Comparison of ENCODE assay signal across 10 cellular contexts in the genomic region with DNA sequence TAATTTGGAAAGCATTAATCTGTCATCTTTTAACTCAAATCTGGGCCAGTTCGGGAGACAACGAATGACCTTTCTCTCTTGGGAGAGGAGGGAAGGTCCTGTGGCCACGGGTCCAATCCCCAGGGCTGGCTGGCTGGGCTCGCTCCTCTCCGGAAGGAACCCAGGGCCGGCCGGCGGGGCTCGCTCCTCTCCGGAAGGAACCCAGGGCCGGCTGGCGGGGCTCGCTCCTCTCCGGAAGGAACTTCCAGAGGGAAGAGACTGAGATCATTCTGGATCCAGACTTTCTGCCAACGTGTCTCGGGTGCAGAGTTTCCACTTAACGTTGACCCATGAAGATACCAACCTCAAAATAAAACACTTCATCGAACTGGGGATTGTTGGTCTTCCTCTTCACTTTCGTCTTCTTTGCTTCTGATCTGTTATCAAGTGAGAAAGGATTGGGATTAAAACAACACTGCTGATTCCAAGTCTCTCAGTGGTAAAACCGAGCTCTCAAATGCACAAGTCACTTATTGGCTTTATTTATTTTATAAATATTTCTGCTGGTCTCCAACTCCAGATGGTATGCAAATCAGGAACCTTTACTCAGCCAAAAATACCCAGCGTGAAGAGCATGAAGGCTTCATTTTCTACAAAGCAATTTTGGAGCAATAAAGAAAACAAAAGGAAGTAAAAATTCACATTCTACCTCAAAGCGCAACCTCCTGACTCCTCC. TPM values are rescaled to one million over a fixed set of nuclear protein-coding genes. Genes with fewer than 3 reads are reported as not detected.
DNase-seq lines count a peak whose midpoint lies in the region; ATAC-seq and TF ChIP-seq lines count a peak whose summit lies in the region.
"Had no signal": no experiment of that assay in that cellular context is flagged by ENCODE, and none has a peak within 500 bp of the region (broad histone marks: within the 10 kb centered on the region; RNA-seq: fewer than 3 reads in every experiment).

No MANE protein-coding gene starts in this region.

- H3K27ac ChIP-seq in BLaER1 treated with 17β-estradiol and CSF1 and Interleukin-3, amounts not matched to agents 10 nM and 100 nM, result peak overlapping the region in 3 of 11 experiments; percentile 2 to 63 (median 58); a peak in 4 of 22 replicates
- H3K27ac ChIP-seq in SU-DHL-6 (ENCODE audit: low read depth, low read length) (peak overlapping the region; percentile 94), hepatocyte (no peak overlapping the region), endodermal cell (ENCODE audit: low read depth, low read length) (no peak overlapping the region)
- H3K27ac ChIP-seq: parathyroid adenoma had no signal

- H3K9me3 Mint-ChIP-seq in osteocyte (ENCODE audit: unreplicated experiment) (no peaks in the 10 kb centered on the region), endodermal cell (peaks cover 5% of the 10 kb centered on the region)
- H3K9me3 Mint-ChIP-seq in activated T-helper 17 cell treated with anti-CD3 and anti-CD28 coated beads, Interleukin-2, amount 50 U/mL, for 72 hours, result no peaks in the 10 kb centered on the region
- H3K9me3 Mint-ChIP-seq: dendritic cell treated with granulocyte-macrophage colony-stimulating factor and Interleukin-4, amounts not matched to agents 40 ng/mL and 50 ng/mL, for 4 days had no signal

- peak overlapping the region; percentile 46 for H3K4me3 Mint-ChIP-seq in osteocyte (ENCODE audit: unreplicated experiment)
- H3K4me3 Mint-ChIP-seq in endodermal cell, result no peak overlapping the region
- H3K4me3 Mint-ChIP-seq in activated T-helper 17 cell treated with anti-CD3 and anti-CD28 coated beads, Interleukin-2, amount 50 U/mL, for 72 hours, result no peak overlapping the region
- H3K4me3 Mint-ChIP-seq: dendritic cell treated with granulocyte-macrophage colony-stimulating factor and Interleukin-4, amounts not matched to agents 40 ng/mL and 50 ng/mL, for 4 days had no signal

- peaks cover 64 to 89% (median 76%) of the 10 kb centered on the region in 11 experiments for H3K36me3 ChIP-seq in BLaER1 treated with 17β-estradiol and CSF1 and Interleukin-3, amounts not matched to agents 10 nM and 100 nM
- H3K36me3 ChIP-seq in SU-DHL-6 (ENCODE audit: low read length) (no peaks in the 10 kb centered on the region), hepatocyte (replicated peaks; ENCODE audit: insufficient read depth, low read depth) (no peaks in the 10 kb centered on the region), endodermal cell (ENCODE audit: control insufficient read depth, insufficient read depth, low read length) (no peaks in the 10 kb centered on the region)

- H3F3A ChIP-seq in SU-DHL-6 (ENCODE audit: insufficient read depth), result peaks cover 20% of the 10 kb centered on the region

- peak overlapping the region in 10 of 11 experiments; percentile 7 to 90 (median 82); a peak in 18 of 22 replicates for H3K4me2 ChIP-seq in BLaER1 treated with 17β-estradiol and CSF1 and Interleukin-3, amounts not matched to agents 10 nM and 100 nM
- H3K4me2 ChIP-seq in SU-DHL-6 (ENCODE audit: low read depth, low read length, poor library complexity, severe bottlenecking), result peak overlapping the region; percentile 78
- H3K4me2 ChIP-seq in hepatocyte, result no peak overlapping the region

- H3K9ac ChIP-seq in BLaER1 treated with 17β-estradiol and CSF1 and Interleukin-3, amounts not matched to agents 10 nM and 100 nM, result peak overlapping the region in 8 of 11 experiments; percentile 11 to 65 (median 48); a peak in 11 of 22 replicates
- peak overlapping the region; percentile 62 for H3K9ac ChIP-seq in SU-DHL-6 (ENCODE audit: low read length)
- H3K9ac ChIP-seq in endodermal cell (ENCODE audit: extremely low read depth, low read length, poor library complexity, severe bottlenecking), result no peak overlapping the region
- H3K9ac ChIP-seq: parathyroid adenoma had no signal

- H4K20me1 ChIP-seq in BLaER1 treated with 17β-estradiol and CSF1 and Interleukin-3, amounts not matched to agents 10 nM and 100 nM, result peaks cover 50 to 86% (median 72%) of the 10 kb centered on the region in 11 experiments
- H4K20me1 ChIP-seq in SU-DHL-6 (ENCODE audit: low read depth, low read length), result no peaks in the 10 kb centered on the region
- no peaks in the 10 kb centered on the region for H4K20me1 ChIP-seq in hepatocyte (ENCODE audit: insufficient read depth, poor library complexity, severe bottlenecking)

- H3K36me3 Mint-ChIP-seq in osteocyte (ENCODE audit: unreplicated experiment), result peaks cover 8% of the 10 kb centered on the region
- peaks cover 13% of the 10 kb centered on the region for H3K36me3 Mint-ChIP-seq in endodermal cell (ENCODE audit: low read depth)
- H3K36me3 Mint-ChIP-seq in activated T-helper 17 cell treated with anti-CD3 and anti-CD28 coated beads, Interleukin-2, amount 50 U/mL, for 72 hours (ENCODE audit: low read depth), result peaks cover 46% of the 10 kb centered on the region

- H2AFZ ChIP-seq in SU-DHL-6 (ENCODE audit: low read depth, low read length, severe bottlenecking) (no peak overlapping the region), hepatocyte (no peak overlapping the region)
- H2AFZ ChIP-seq: parathyroid adenoma had no signal

- H3K9me2 ChIP-seq in SU-DHL-6 (replicated peaks; ENCODE audit: insufficient read depth, low read length) (no peaks in the 10 kb centered on the region), hepatocyte (replicated peaks; ENCODE audit: insufficient read depth) (no peaks in the 10 kb centered on the region)

- H3K79me2 ChIP-seq in SU-DHL-6 (ENCODE audit: insufficient read depth, low read length) (no peaks in the 10 kb centered on the region), hepatocyte (no peaks in the 10 kb centered on the region)
- H3K79me2 ChIP-seq: parathyroid adenoma had no signal

- TF ChIP-seq CTCF in SU-DHL-6 (IDR thresholded peaks at IDR 0.05; ENCODE audit: insufficient read depth, low read length, poor library complexity, severe bottlenecking), result no peak
- TF ChIP-seq CTCF in osteocyte (IDR thresholded peaks at IDR 0.05), result no peak
- TF ChIP-seq CTCF in hepatocyte (IDR thresholded peaks at IDR 0.05; ENCODE audit: poor library complexity), result no peak
- no peak for TF ChIP-seq CTCF in endodermal cell (conservative IDR thresholded peaks at IDR 0.05)

- H3K27ac Mint-ChIP-seq in osteocyte (ENCODE audit: unreplicated experiment) (peak overlapping the region; percentile 84), endodermal cell (no peak overlapping the region)
- no peak overlapping the region for H3K27ac Mint-ChIP-seq in activated T-helper 17 cell treated with anti-CD3 and anti-CD28 coated beads, Interleukin-2, amount 50 U/mL, for 72 hours
- H3K27ac Mint-ChIP-seq: dendritic cell treated with granulocyte-macrophage colony-stimulating factor and Interleukin-4, amounts not matched to agents 40 ng/mL and 50 ng/mL, for 4 days had no signal

- WGBS in hepatocyte (ENCODE audit: low lambda C conversion rate, missing lambda C conversion rate), result 80% methylated on average over 14 of the region's 22 CpGs
- 87 to 94% methylated on average over 11 to 22 of the region's 22 CpGs for WGBS in endodermal cell (ENCODE audit: insufficient coverage in 1 of 2, insufficient read length in 1 of 2), 2 experiments

- H3K4me3 ChIP-seq in BLaER1 treated with 17β-estradiol and CSF1 and Interleukin-3, amounts not matched to agents 10 nM and 100 nM, result no peak overlapping the region
- H3K4me3 ChIP-seq in SU-DHL-6 (ENCODE audit: insufficient read depth, low read length, poor library complexity, severe bottlenecking) (peak overlapping the region; percentile 53), hepatocyte (no peak overlapping the region), endodermal cell (ENCODE audit: low read length) (no peak overlapping the region)

- peaks cover 25 to 64% (median 62%) of the 10 kb centered on the region in 10 experiments for H3K4me1 ChIP-seq in BLaER1 treated with 17β-estradiol and CSF1 and Interleukin-3, amounts not matched to agents 10 nM and 100 nM
- H3K4me1 ChIP-seq in hepatocyte (ENCODE audit: insufficient read depth) (peaks cover 2% of the 10 kb centered on the region), endodermal cell (ENCODE audit: control insufficient read depth, insufficient read depth, low read length) (peaks cover 10% of the 10 kb centered on the region)
- H3K4me1 ChIP-seq: parathyroid adenoma had no signal

- no peak for ATAC-seq in activated T-helper 17 cell treated with anti-CD3 and anti-CD28 coated beads, Interleukin-2, amount 50 U/mL, for 72 hours (replicated peaks)

- H3K4me1 Mint-ChIP-seq in osteocyte (ENCODE audit: unreplicated experiment) (peaks cover 53% of the 10 kb centered on the region), endodermal cell (peaks cover 8% of the 10 kb centered on the region)
- peaks cover 10% of the 10 kb centered on the region for H3K4me1 Mint-ChIP-seq in activated T-helper 17 cell treated with anti-CD3 and anti-CD28 coated beads, Interleukin-2, amount 50 U/mL, for 72 hours

- no peaks in the 10 kb centered on the region for H3K27me3 Mint-ChIP-seq in osteocyte (ENCODE audit: unreplicated experiment)
- H3K27me3 Mint-ChIP-seq in endodermal cell (ENCODE audit: insufficient read depth), result peaks cover 5% of the 10 kb centered on the region
- H3K27me3 Mint-ChIP-seq in activated T-helper 17 cell treated with anti-CD3 and anti-CD28 coated beads, Interleukin-2, amount 50 U/mL, for 72 hours, result no peaks in the 10 kb centered on the region
- H3K27me3 Mint-ChIP-seq: dendritic cell treated with granulocyte-macrophage colony-stimulating factor and Interleukin-4, amounts not matched to agents 40 ng/mL and 50 ng/mL, for 4 days had no signal

- no peaks in the 10 kb centered on the region for H3K27me3 ChIP-seq in BLaER1 treated with 17β-estradiol and CSF1 and Interleukin-3, amounts not matched to agents 10 nM and 100 nM
- H3K27me3 ChIP-seq in SU-DHL-6 (ENCODE audit: low read length) (no peaks in the 10 kb centered on the region), hepatocyte (no peaks in the 10 kb centered on the region), endodermal cell (ENCODE audit: control insufficient read depth, insufficient read depth, low read length, poor library complexity, severe bottlenecking) (no peaks in the 10 kb centered on the region)

- H3K9me3 ChIP-seq in BLaER1 treated with 17β-estradiol and CSF1 and Interleukin-3, amounts not matched to agents 10 nM and 100 nM (replicated peaks in 1 of 11), result peaks cover 0 to 11% (median 0%) of the 10 kb centered on the region in 11 experiments; a peak in 8 of 22 replicates
- H3K9me3 ChIP-seq in SU-DHL-6 (ENCODE audit: insufficient read depth, low read length), result peaks cover 9% of the 10 kb centered on the region; the same call in 1 of the 2 replicates
- no peaks in the 10 kb centered on the region for H3K9me3 ChIP-seq in hepatocyte (ENCODE audit: low read depth)
- no peaks in the 10 kb centered on the region for H3K9me3 ChIP-seq in endodermal cell (ENCODE audit: control insufficient read depth, low read length)

- DNase-seq in fibroblast of gingiva (ENCODE audit: low read depth) (peak; percentile 71), osteocyte (ENCODE audit: extremely low spot score, unreplicated experiment) (no peak), hepatocyte (ENCODE audit: low spot score) (no peak), endodermal cell (no peak), NCI-H2081 (lab: John Stamatoyannopoulos, UW) (no peak)

RNA-seq across cellular contexts. Expression of gene C13orf46, which starts 53.3 kb away (rescaled TPM):
- total RNA-seq in osteocyte, result 2.4 and 2.9 TPM in 2 replicates
- 0.20 TPM in 1 of 2 replicates, not detected in the other for total RNA-seq in hepatocyte
- 0.23 and 0.92 TPM in 2 replicates for polyA plus RNA-seq in hepatocyte
- under 1 TPM; 0.20 to 0.27 TPM for total RNA-seq in endodermal cell
- polyA plus RNA-seq in endodermal cell (2013, experiment 1 of 2), result 0.14 TPM
- 0.25 TPM for polyA plus RNA-seq in endodermal cell (2013, experiment 2 of 2)
- 1 to 10 TPM; 1.3 to 3.9 TPM for total RNA-seq in activated T-helper 17 cell treated with anti-CD3 and anti-CD28 coated beads, Interleukin-2, amount 50 U/mL, for 72 hours
